In the genomic region with DNA sequence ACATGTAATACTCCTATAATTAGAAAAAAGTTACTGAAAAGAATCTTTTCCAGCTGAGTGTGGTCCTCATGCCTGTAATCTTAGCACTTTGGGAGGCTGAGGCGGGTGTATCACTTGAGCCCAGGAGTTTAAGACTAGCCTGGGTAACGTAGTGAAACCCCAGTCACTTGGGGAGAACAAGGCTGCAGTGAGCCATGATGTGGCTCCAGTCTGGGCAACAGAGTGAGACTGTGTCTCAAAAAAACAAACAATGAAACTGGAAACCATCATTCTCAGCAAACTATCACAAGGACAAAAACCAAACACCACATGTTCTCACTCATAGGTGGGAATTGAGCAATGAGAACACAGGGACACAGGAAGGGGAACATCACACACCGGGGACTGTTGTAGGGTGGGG, we compare ENCODE assay signal across 10 cellular contexts. TPM values are rescaled to one million over a fixed set of nuclear protein-coding genes. Genes with fewer than 3 reads are reported as not detected.
"Had no signal": no experiment of that assay in that cellular context is flagged by ENCODE, and none has a peak within 500 bp of the region (broad histone marks: within the 10 kb centered on the region; RNA-seq: fewer than 3 reads in every experiment).

No MANE protein-coding gene starts in this region.

RNA-seq across cellular contexts. Expression of gene PEX5L, which starts 18.9 kb away (rescaled TPM):
- total RNA-seq: activated CD4-positive, alpha-beta memory T cell treated with anti-CD3 and anti-CD28 coated beads for 36 hours; activated CD8-positive, alpha-beta memory T cell treated with anti-CD3 and anti-CD28 coated beads for 36 hours; activated CD8-positive, alpha-beta T cell treated with anti-CD3 and anti-CD28 coated beads, Interleukin-2, amount 10 ng/mL, durations not matched to agents 7 days and 5 days; activated naive CD4-positive, alpha-beta T cell treated with anti-CD3 and anti-CD28 coated beads for 36 hours; activated naive CD8-positive, alpha-beta T cell treated with anti-CD3 and anti-CD28 coated beads for 36 hours; colonic mucosa; dermis microvascular lymphatic vessel endothelial cell; endothelial cell of umbilical vein; esophagus squamous epithelium; glomerular endothelial cell had no signal
